ENCODE assay signal across 8 cellular contexts in genomic region chrX:130091976-130092522, GRCh38. TPM values are rescaled to one million over a fixed set of nuclear protein-coding genes. Genes with fewer than 3 reads are reported as not detected.
DNase-seq lines count a peak whose midpoint lies in the region; ATAC-seq and TF ChIP-seq lines count a peak whose summit lies in the region.

No MANE protein-coding gene starts in this region.

- peaks cover 2% of the 10 kb centered on the region for H3K27me3 Mint-ChIP-seq in IgD-negative memory B cell

- intact Hi-C loops in esophagus squamous epithelium (cut with DNase I), result no loop called here

- no peak for TF ChIP-seq POLR2A in esophagus squamous epithelium (IDR thresholded peaks at IDR 0.05)

- CTCF ChIA-PET in GM10248 (lab: Yijun Ruan, JAX), result interaction anchor here (1.0 to 1.6 kb wide), 2 partner anchors 13 to 27 kb away, joined by 3 to 5 read pairs; no protein-coding TSS in a partner anchor

- H3K9ac ChIP-seq in GM23248, result no peak overlapping the region

- peaks cover 97% of the 10 kb centered on the region for H3K79me2 ChIP-seq in GM23248 (ENCODE audit: insufficient read depth)

- peak overlapping the region; percentile 80 to 98 (median 89) for H3K27ac Mint-ChIP-seq in IgD-negative memory B cell

- H3K9me3 ChIP-seq in esophagus squamous epithelium, result no peaks in the 10 kb centered on the region
- no peaks in the 10 kb centered on the region for H3K9me3 ChIP-seq in GM23248 (ENCODE audit: low read depth)

- H3K4me3 ChIP-seq in esophagus squamous epithelium (peak overlapping the region in 1 of 4 donors; percentile 13), GM23248 (no peak overlapping the region)

- in situ Hi-C loops in GM23248 (cut with MboI), result no loop called here

- H3K4me2 ChIP-seq in GM23248 (ENCODE audit: unreplicated experiment), result no peak overlapping the region

- no peak overlapping the region for H2AFZ ChIP-seq in GM23248

- DNase-seq in GM10248 (ENCODE audit: extremely low spot score), result peak; percentile 88
- DNase-seq in activated CD4-positive, alpha-beta T cell treated with anti-CD3 and anti-CD28 coated beads for 4 hours, result peak; percentile 72 to 74
- DNase-seq in esophagus squamous epithelium (lab: John Stamatoyannopoulos, UW), result peak; percentile 50
- peak; percentile 73 for DNase-seq in stimulated activated CD4-positive, alpha-beta T cell treated with anti-CD3 and anti-CD28 coated beads, Interleukin-4, amount 100 ng/mL, for 24 hours
- no peak for DNase-seq in RKO (ENCODE audit: low spot score)
- no peak for DNase-seq in GM23248

- no peaks in the 10 kb centered on the region for H3K9me2 ChIP-seq in GM23248 (ENCODE audit: insufficient read depth)

- TF ChIP-seq CTCF in GM10248 (IDR thresholded peaks at IDR 0.05; ENCODE audit: control extremely low read depth, extremely low read depth, low read depth, missing control alignments), result peak; percentile 23
- TF ChIP-seq CTCF in esophagus squamous epithelium (IDR thresholded peaks at IDR 0.05), result no peak

- 27% methylated on average over 2 of the region's 10 CpGs; no CpG with 5 or more reads in 1 of the 2 donors for WGBS in esophagus squamous epithelium, 2 donors
- 82 to 87% methylated on average over 4 to 7 of the region's 10 CpGs for WGBS in GM23248 (ENCODE audit: low coverage in 1 of 2, low lambda C conversion rate in 2 of 2, missing lambda C conversion rate in 2 of 2), 2 experiments

- H3K4me3 Mint-ChIP-seq in IgD-negative memory B cell, result peak overlapping the region; percentile 74 to 94 (median 86)

- no peaks in the 10 kb centered on the region for H3K36me3 Mint-ChIP-seq in IgD-negative memory B cell

- POLR2A ChIA-PET in GM10248 (lab: Yijun Ruan, JAX), result interaction anchor here (0.7 kb wide), 1 partner anchor 27 kb away, joined by 5 read pairs; no protein-coding TSS in a partner anchor

- peak overlapping the region in 2 of 4 donors; percentile 48 to 50 for H3K27ac ChIP-seq in esophagus squamous epithelium
- H3K27ac ChIP-seq in GM23248, result no peak overlapping the region

- H3F3A ChIP-seq in GM23248 (ENCODE audit: insufficient read depth), result no peaks in the 10 kb centered on the region

- H3K4me1 ChIP-seq in esophagus squamous epithelium (peaks cover 0 to 28% (median 0%) of the 10 kb centered on the region in 3 donors), GM23248 (ENCODE audit: insufficient read depth) (no peaks in the 10 kb centered on the region)

- peaks cover 0 to 2% (median 0%) of the 10 kb centered on the region in 3 donors for H3K9me3 Mint-ChIP-seq in IgD-negative memory B cell

- H3K36me3 ChIP-seq in esophagus squamous epithelium, result no peaks in the 10 kb centered on the region
- H3K36me3 ChIP-seq in GM23248 (ENCODE audit: low read depth), result no peaks in the 10 kb centered on the region

- peaks cover 24 to 36% (median 25%) of the 10 kb centered on the region in 3 donors for H3K4me1 Mint-ChIP-seq in IgD-negative memory B cell

- H3K27me3 ChIP-seq in esophagus squamous epithelium (no peaks in the 10 kb centered on the region), GM23248 (replicated peaks; ENCODE audit: insufficient read depth) (no peaks in the 10 kb centered on the region)

- peak; percentile 98 for ATAC-seq in GM21526 (IDR thresholded peaks at IDR 0.05; ENCODE audit: low FRiP score, unreplicated experiment)

- no peaks in the 10 kb centered on the region for H4K20me1 ChIP-seq in GM23248 (ENCODE audit: insufficient read depth)

RNA-seq across cellular contexts. Expression of gene ELF4, which starts 18.2 kb away (rescaled TPM):
- polyA plus RNA-seq in IgD-negative memory B cell (15.6 TPM), GM23248 (2016; fragmentation: Nextera tagmentation; extraction: Ambion mirVana) (9.4 TPM in 2 replicates)
- 10 to 100 TPM in 3 of 4 donors, 1 to 10 TPM in 1; 9.2 to 14.1 (median 12.5) TPM for total RNA-seq in esophagus squamous epithelium
- 16.5 and 19.2 TPM in 2 replicates for total RNA-seq in GM23248 (2014; rRNA removed; shearing (Covaris generic))

Comparison
In these comparisons a context has a peak if more than half of its experiments do, and no peak if none do; other contexts are left out.
1. DNase-seq: peak in GM10248 (single experiment), activated CD4-positive, alpha-beta T cell treated with anti-CD3 and anti-CD28 coated beads for 4 hours (2 of 2), esophagus squamous epithelium (single experiment) and stimulated activated CD4-positive, alpha-beta T cell treated with anti-CD3 and anti-CD28 coated beads, Interleukin-4, amount 100 ng/mL, for 24 hours (single experiment); none in RKO (single experiment) and GM23248 (single experiment).